In the genomic region with DNA sequence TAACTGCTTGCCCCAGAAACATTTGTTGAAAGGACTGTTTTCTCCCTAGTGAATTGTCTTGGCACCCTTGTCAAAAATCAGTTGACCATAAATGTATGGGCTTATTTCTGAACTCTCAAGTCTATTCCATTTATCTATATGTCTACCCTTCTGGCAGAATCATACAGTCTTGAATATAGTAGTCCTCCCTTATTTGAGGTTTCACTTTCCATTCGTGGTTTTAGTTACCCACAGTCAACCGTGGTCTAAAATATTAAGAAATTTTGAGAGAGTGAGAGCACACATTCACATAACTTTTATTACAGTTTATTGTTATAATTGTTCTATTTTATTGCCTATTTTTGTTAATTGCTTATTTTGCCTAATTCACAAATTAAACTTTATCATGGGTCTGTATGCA, we compare ENCODE assay signal across 1 cellular context.
A peak's percentile ranks its signal among the peaks of the same experiment; 100 is the strongest.
TF ChIP-seq lines count a peak whose summit lies in the region.

No MANE protein-coding gene starts in this region.

TF ChIP-seq in GM12878, 131 proteins besides CTCF, POLR2A, EP300 and RAD21:
- TF ChIP-seq, protein P1, sequence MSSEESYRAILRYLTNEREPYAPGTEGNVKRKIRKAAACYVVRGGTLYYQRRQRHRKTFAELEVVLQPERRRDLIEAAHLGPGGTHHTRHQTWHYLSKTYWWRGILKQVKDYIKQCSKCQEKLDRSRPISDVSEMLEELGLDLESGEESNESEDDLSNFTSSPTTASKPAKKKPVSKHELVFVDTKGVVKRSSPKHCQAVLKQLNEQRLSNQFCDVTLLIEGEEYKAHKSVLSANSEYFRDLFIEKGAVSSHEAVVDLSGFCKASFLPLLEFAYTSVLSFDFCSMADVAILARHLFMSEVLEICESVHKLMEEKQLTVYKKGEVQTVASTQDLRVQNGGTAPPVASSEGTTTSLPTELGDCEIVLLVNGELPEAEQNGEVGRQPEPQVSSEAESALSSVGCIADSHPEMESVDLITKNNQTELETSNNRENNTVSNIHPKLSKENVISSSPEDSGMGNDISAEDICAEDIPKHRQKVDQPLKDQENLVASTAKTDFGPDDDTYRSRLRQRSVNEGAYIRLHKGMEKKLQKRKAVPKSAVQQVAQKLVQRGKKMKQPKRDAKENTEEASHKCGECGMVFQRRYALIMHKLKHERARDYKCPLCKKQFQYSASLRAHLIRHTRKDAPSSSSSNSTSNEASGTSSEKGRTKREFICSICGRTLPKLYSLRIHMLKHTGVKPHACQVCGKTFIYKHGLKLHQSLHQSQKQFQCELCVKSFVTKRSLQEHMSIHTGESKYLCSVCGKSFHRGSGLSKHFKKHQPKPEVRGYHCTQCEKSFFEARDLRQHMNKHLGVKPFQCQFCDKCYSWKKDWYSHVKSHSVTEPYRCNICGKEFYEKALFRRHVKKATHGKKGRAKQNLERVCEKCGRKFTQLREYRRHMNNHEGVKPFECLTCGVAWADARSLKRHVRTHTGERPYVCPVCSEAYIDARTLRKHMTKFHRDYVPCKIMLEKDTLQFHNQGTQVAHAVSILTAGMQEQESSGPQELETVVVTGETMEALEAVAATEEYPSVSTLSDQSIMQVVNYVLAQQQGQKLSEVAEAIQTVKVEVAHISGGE (CRISPR knock-in tag; IDR thresholded peaks at IDR 0.05), result no peak
- no peak for TF ChIP-seq CHD2 (IDR thresholded peaks at IDR 0.05; ENCODE audit: borderline replicate concordance, low read depth, low read length)
- TF ChIP-seq CREB1 (IDR thresholded peaks at IDR 0.05; ENCODE audit: low read depth), result no peak
- no peak for TF ChIP-seq CREM (IDR thresholded peaks at IDR 0.05; ENCODE audit: low read depth)
- TF ChIP-seq RUNX3 (IDR thresholded peaks at IDR 0.05; ENCODE audit: low read length), result peak; percentile 79
- no peak for TF ChIP-seq MEF2A (IDR thresholded peaks at IDR 0.05; ENCODE audit: insufficient read depth, low read depth, low read length)
- TF ChIP-seq NFXL1 (IDR thresholded peaks at IDR 0.05; ENCODE audit: borderline replicate concordance), result no peak
- TF ChIP-seq, protein P2, sequence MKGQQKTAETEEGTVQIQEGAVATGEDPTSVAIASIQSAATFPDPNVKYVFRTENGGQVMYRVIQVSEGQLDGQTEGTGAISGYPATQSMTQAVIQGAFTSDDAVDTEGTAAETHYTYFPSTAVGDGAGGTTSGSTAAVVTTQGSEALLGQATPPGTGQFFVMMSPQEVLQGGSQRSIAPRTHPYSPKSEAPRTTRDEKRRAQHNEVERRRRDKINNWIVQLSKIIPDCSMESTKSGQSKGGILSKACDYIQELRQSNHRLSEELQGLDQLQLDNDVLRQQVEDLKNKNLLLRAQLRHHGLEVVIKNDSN (IDR thresholded peaks at IDR 0.05; ENCODE audit: borderline replicate concordance, extremely low read length, insufficient read depth, low read depth, low read length), result no peak
- no peak for TF ChIP-seq YY1 (IDR thresholded peaks at IDR 0.05; ENCODE audit: low read depth, low read length)
- TF ChIP-seq ZNF622 (IDR thresholded peaks at IDR 0.05), result no peak
- no peak for TF ChIP-seq RELA (IDR thresholded peaks at IDR 0.05; ENCODE audit: borderline replicate concordance, partially characterized antibody)
- TF ChIP-seq ZNF217 (IDR thresholded peaks at IDR 0.05), result no peak
- no peak for TF ChIP-seq GABPA (IDR thresholded peaks at IDR 0.05; ENCODE audit: low read depth)
- no peak for TF ChIP-seq DPF2 (IDR thresholded peaks at IDR 0.05)
- no peak for TF ChIP-seq EGR1 (IDR thresholded peaks at IDR 0.05; ENCODE audit: borderline replicate concordance in 1 of 2, low read depth in 2 of 2, low read length in 2 of 2)
- 0 out of 2 replicates have a peak, but pooled peaks have one; percentile 28 for TF ChIP-seq CBFB (IDR thresholded peaks at IDR 0.05; ENCODE audit: low read depth)
- 0 out of 2 replicates have a peak, but pooled peaks have one; percentile 36 for TF ChIP-seq NFIC (IDR thresholded peaks at IDR 0.05; ENCODE audit: low read depth, low read length)
- TF ChIP-seq KDM1A (IDR thresholded peaks at IDR 0.05; ENCODE audit: borderline replicate concordance), result no peak
- no peak for TF ChIP-seq STAT1 (conservative IDR thresholded peaks at IDR 0.05)
